24 cellular contexts compared by ENCODE assay signal in genomic region chr2:206105541-206105940, GRCh38.
"Had no signal": no experiment of that assay in that cellular context is flagged by ENCODE, and none has a peak within 500 bp of the region (broad histone marks: within the 10 kb centered on the region; RNA-seq: fewer than 3 reads in every experiment).

No MANE protein-coding gene starts in this region.

- FAIRE-seq: TTC549, urothelium cell line had no signal

- H3K9me3 ChIP-seq: esophagus muscularis mucosa, left lung, right atrium auricular region, tibial nerve had no signal

- DNase-seq: activated CD4-positive, alpha-beta T cell treated with anti-CD3 and anti-CD28 coated beads for 48 hours; activated CD8-positive, alpha-beta T cell treated with anti-CD3 and anti-CD28 coated beads for 36 hours; activated naive CD4-positive, alpha-beta T cell treated with Interleukin-2 at 50 U/mL for 16 hours; activated naive CD8-positive, alpha-beta T cell treated with anti-CD3 and anti-CD28 coated beads, Interleukin-2, amount 10 ng/mL, durations not matched to agents 7 days and 5 days; activated T-cell treated with anti-CD3 and anti-CD28 coated beads, Interleukin-2, amount 50 U/mL, for 1 hour; amygdala; hypothalamus; islet precursor cell; midbrain; nephron progenitor cell; occipital lobe; stimulated activated CD4-positive, alpha-beta T cell treated with anti-CD3 and anti-CD28 coated beads, Interleukin-12 subunit alpha, Interleukin-12 subunit beta, amount 100 ng/mL, for 4 hours; stimulated activated CD4-positive, alpha-beta T cell treated with anti-CD3 and anti-CD28 coated beads, Interleukin-1b, Interleukin-23, amount 100 ng/mL, for 48 hours; stimulated activated CD8-positive, alpha-beta memory T cell treated with anti-CD3 and anti-CD28 coated beads, Interleukin-4, amount 100 ng/mL, for 48 hours; stimulated activated naive CD4-positive, alpha-beta T cell treated with Interleukin-2 at 50 U/mL for 16 hours; substantia nigra had no signal

- H3K4me1 ChIP-seq: esophagus muscularis mucosa, left lung, right atrium auricular region, tibial nerve had no signal

- H3K27ac ChIP-seq: coronary artery, esophagus muscularis mucosa, left lung, right atrium auricular region, tibial nerve had no signal

- H3K36me3 ChIP-seq: left lung, right atrium auricular region had no signal

- H3K4me3 ChIP-seq: coronary artery, esophagus muscularis mucosa, left lung, right atrium auricular region, tibial nerve had no signal

- H3K27me3 ChIP-seq: esophagus muscularis mucosa, left lung, right atrium auricular region, tibial nerve had no signal

- ATAC-seq: activated CD8-positive, alpha-beta T cell treated with anti-CD3 and anti-CD28 coated beads for 36 hours; left lung; WTC11 had no signal
